8 cellular contexts compared by ENCODE assay signal in genomic region chr1:28208818-28209441, GRCh38. TPM values are rescaled to one million over a fixed set of nuclear protein-coding genes. Genes with fewer than 3 reads are reported as not detected.
DNase-seq lines count a peak whose midpoint lies in the region; ATAC-seq, FAIRE-seq and TF ChIP-seq lines count a peak whose summit lies in the region.

No MANE protein-coding gene starts in this region.

- intact Hi-C loops in pancreas (cut with DNase I), result loop anchor here in 1 of 3 donors (10.0 kb wide), 1 partner anchor 104 kb away; no protein-coding TSS in a partner anchor

- H3K4me1 ChIP-seq in gastroesophageal sphincter (no peaks in the 10 kb centered on the region), pancreas (peaks cover 0 to 4% (median 0%) of the 10 kb centered on the region in 3 donors)

- FAIRE-seq in HTR-8/SVneo (lab: Jason Lieb, UNC) (no peak), pancreas (lab: Jason Lieb, UNC) (no peak)

- TF ChIP-seq CTCF in gastroesophageal sphincter (IDR thresholded peaks at IDR 0.05), result peak in 3 of 4 experiments; percentile 29 to 51 (median 30)
- TF ChIP-seq CTCF in pancreas (IDR thresholded peaks at IDR 0.05), result peak in 3 of 4 donors; percentile 8 to 35 (median 23)

- WGBS in gastroesophageal sphincter (ENCODE audit: low coverage in 1 of 2), 2 donors, result 27 to 34% methylated on average over 3 to 4 of the region's 4 CpGs
- WGBS in pancreas, 2 donors, result 31 to 41% methylated on average over 4 of the region's 4 CpGs

- DNase-seq in COLO668 (lab: John Stamatoyannopoulos, UW; ENCODE audit: unreplicated experiment) (peak; percentile 42), HTR-8/SVneo (ENCODE audit: insufficient read length, low spot score) (peak; percentile 45), RKO (ENCODE audit: low spot score) (peak; percentile 61), pancreas (peak in 3 of 6 donors; percentile 25 to 50 (median 42))
- peak; percentile 85 for DNase-seq in activated effector memory CD4-positive, alpha-beta T cell treated with anti-CD3 and anti-CD28 coated beads, Interleukin-2, amount 50 U/mL, for 16 hours

- no peak for TF ChIP-seq POLR2A in gastroesophageal sphincter (IDR thresholded peaks at IDR 0.05)

- no peaks in the 10 kb centered on the region for H3K27me3 ChIP-seq in gastroesophageal sphincter
- no peaks in the 10 kb centered on the region for H3K27me3 ChIP-seq in pancreas

- H3K4me3 ChIP-seq in gastroesophageal sphincter, result no peak overlapping the region
- no peak overlapping the region for H3K4me3 ChIP-seq in pancreas

- ATAC-seq in gastroesophageal sphincter (no peak), pancreas (peak; percentile 69 to 94 (median 92)), GM21576 (IDR thresholded peaks at IDR 0.05; ENCODE audit: unreplicated experiment) (no peak), GM21529 (IDR thresholded peaks at IDR 0.05; ENCODE audit: unreplicated experiment) (no peak)

- H3K27ac ChIP-seq in gastroesophageal sphincter, result no peak overlapping the region
- H3K27ac ChIP-seq in pancreas, result no peak overlapping the region

- H3K9me3 ChIP-seq in gastroesophageal sphincter (no peaks in the 10 kb centered on the region), pancreas (no peaks in the 10 kb centered on the region)

- H3K36me3 ChIP-seq in gastroesophageal sphincter, result peaks cover 0 to 87% of the 10 kb centered on the region in 2 donors
- H3K36me3 ChIP-seq in pancreas, result peaks cover 0 to 17% (median 0%) of the 10 kb centered on the region in 3 donors

- TF ChIP-seq EP300 in gastroesophageal sphincter (IDR thresholded peaks at IDR 0.05), result no peak

RNA-seq across cellular contexts. Expression of gene DNAJC8, which starts 23.9 kb away (rescaled TPM):
- total RNA-seq in gastroesophageal sphincter (10 to 100 TPM; 68.4 to 90.3 (median 80.5) TPM), pancreas (10 to 100 TPM; 12.1 to 30.8 (median 16.6) TPM)
- 10 to 100 TPM; 23.5 to 45.1 TPM for polyA plus RNA-seq in pancreas

RNA-seq across cellular contexts. Expression of gene ATP5IF1, which starts 27.0 kb away (rescaled TPM):
- 100 to 1,000 TPM; 125 to 266 (median 157) TPM for total RNA-seq in gastroesophageal sphincter
- 10 to 100 TPM; 37.9 to 64.0 (median 53.9) TPM for total RNA-seq in pancreas
- polyA plus RNA-seq in pancreas, result 100 to 1,000 TPM; 204 to 239 TPM

RNA-seq across cellular contexts. Expression of gene PTAFR, which starts 32.4 kb away (rescaled TPM):
- total RNA-seq in gastroesophageal sphincter (1 to 10 TPM; 3.3 to 8.8 (median 4.9) TPM), pancreas (10 to 100 TPM in 1 of 6 donors, 1 to 10 TPM in 2, under 1 TPM in 3; 0.37 to 13.7 (median 1.4) TPM)
- polyA plus RNA-seq in pancreas, result 1 to 10 TPM in 1 of 2 donors, under 1 TPM in 1; 0.76 to 1.0 TPM

RNA-seq across cellular contexts. Expression of gene SESN2, which starts 50.4 kb away (rescaled TPM):
- 1 to 10 TPM; 7.7 to 10.0 (median 8.3) TPM for total RNA-seq in gastroesophageal sphincter
- total RNA-seq in pancreas, result 10 to 100 TPM in 1 of 6 donors, 1 to 10 TPM in 5; 4.0 to 38.3 (median 7.3) TPM
- 1 to 10 TPM; 5.7 to 9.7 TPM for polyA plus RNA-seq in pancreas

Comparison
In these comparisons a context has a peak if more than half of its experiments do, and no peak if none do; other contexts are left out.
1. ATAC-seq: peak in pancreas (4 of 4); none in gastroesophageal sphincter (single experiment), GM21576 (single experiment) and GM21529 (single experiment).